Comparison of ENCODE assay signal across 8 cellular contexts in genomic region chr20:50291428-50292323, GRCh38.
DNase-seq lines count a peak whose midpoint lies in the region; ATAC-seq and TF ChIP-seq lines count a peak whose summit lies in the region.

No MANE protein-coding gene starts in this region.

- peak overlapping the region; percentile 67 for H3K9ac ChIP-seq in HUES6 (ENCODE audit: low read length)
- H3K9ac ChIP-seq in colonic mucosa (ENCODE audit: low read depth in 2 of 2, low read length in 2 of 2): peak overlapping the region in 1 of 2 donors; percentile 6
- H3K9ac ChIP-seq in subcutaneous abdominal adipose tissue (ENCODE audit: low read length in 5 of 5): peak overlapping the region in 3 of 5 donors; percentile 11 to 36 (median 26)

- H3K4me1 ChIP-seq in HUES6 (ENCODE audit: control insufficient read depth, insufficient read depth, low read length) (peaks cover 13% of the 10 kb centered on the region; the same call in 1 of the 2 replicates), colonic mucosa (peaks cover 5% of the 10 kb centered on the region), mucosa of descending colon (ENCODE audit: low read depth) (peaks cover 4% of the 10 kb centered on the region), subcutaneous abdominal adipose tissue (ENCODE audit: control insufficient read depth in 5 of 5, insufficient read depth in 5 of 5, low read length in 5 of 5) (peaks cover 8 to 72% (median 36%) of the 10 kb centered on the region in 5 donors)

- DNase-seq in colonic mucosa: no peak
- peak in 2 of 3 donors; percentile 19 to 20 for DNase-seq in mucosa of descending colon
- no peak for DNase-seq in NCI-H1417 (lab: John Stamatoyannopoulos, UW)
- no peak for DNase-seq in medulla oblongata (ENCODE audit: extremely low spot score)

- H3K27ac ChIP-seq in HUES6 (ENCODE audit: low read depth, low read length) (peak overlapping the region; percentile 73; the same call in 1 of the 2 replicates), colonic mucosa (peak overlapping the region; percentile 57), subcutaneous abdominal adipose tissue (ENCODE audit: low read depth, low read length) (peak overlapping the region; percentile 88)

- H3K27me3 ChIP-seq in HUES6 (ENCODE audit: control insufficient read depth, insufficient read depth, low read length) (no peaks in the 10 kb centered on the region), colonic mucosa (no peaks in the 10 kb centered on the region), subcutaneous abdominal adipose tissue (ENCODE audit: control insufficient read depth in 5 of 5, insufficient read depth in 4 of 5, low read length in 5 of 5) (no peaks in the 10 kb centered on the region)

- TF ChIP-seq CTCF in colonic mucosa (IDR thresholded peaks at IDR 0.05): no peak
- no peak for TF ChIP-seq CTCF in mucosa of descending colon (IDR thresholded peaks at IDR 0.05)

- H3K36me3 ChIP-seq in HUES6 (ENCODE audit: control insufficient read depth, insufficient read depth, low read length) (no peaks in the 10 kb centered on the region), colonic mucosa (no peaks in the 10 kb centered on the region), mucosa of descending colon (ENCODE audit: low read depth) (no peaks in the 10 kb centered on the region), subcutaneous abdominal adipose tissue (ENCODE audit: control insufficient read depth in 5 of 5, insufficient read depth in 5 of 5, low read length in 5 of 5) (no peaks in the 10 kb centered on the region)

- ATAC-seq in mucosa of descending colon (no peak), HG03469 (IDR thresholded peaks at IDR 0.05; ENCODE audit: unreplicated experiment) (no peak), GM21528 (IDR thresholded peaks at IDR 0.05; ENCODE audit: low FRiP score, unreplicated experiment) (no peak)

- intact Hi-C loops in colonic mucosa (cut with DNase I): no loop called here
- intact Hi-C loops in mucosa of descending colon (cut with DNase I, micrococcal nuclease): no loop called here

- H3K9me3 ChIP-seq in HUES6 (ENCODE audit: control insufficient read depth, insufficient read depth, low read depth, low read length) (no peaks in the 10 kb centered on the region), colonic mucosa (no peaks in the 10 kb centered on the region), mucosa of descending colon (no peaks in the 10 kb centered on the region), subcutaneous abdominal adipose tissue (ENCODE audit: control insufficient read depth in 5 of 5, low read length in 5 of 5) (no peaks in the 10 kb centered on the region)

- no peak overlapping the region for H3K4me3 ChIP-seq in HUES6 (ENCODE audit: low read depth, low read length)
- H3K4me3 ChIP-seq in colonic mucosa: no peak overlapping the region
- H3K4me3 ChIP-seq in mucosa of descending colon: no peak overlapping the region
- H3K4me3 ChIP-seq in subcutaneous abdominal adipose tissue (ENCODE audit: low read depth in 1 of 5, low read length in 5 of 5): no peak overlapping the region

Comparison
In these comparisons a context has a peak if more than half of its experiments do, and no peak if none do; other contexts are left out.
1. DNase-seq: peak in mucosa of descending colon (2 of 3); none in colonic mucosa (single experiment), NCI-H1417 (0 of 3) and medulla oblongata (single experiment).
2. Peak in every context shown above with its lines, with median percentiles within 50 percentile points of each other: H3K27ac ChIP-seq.